9 cellular contexts compared by ENCODE assay signal in genomic region chr12:120677765-120678473, GRCh38. TPM values are rescaled to one million over a fixed set of nuclear protein-coding genes. Genes with fewer than 3 reads are reported as not detected.
DNase-seq lines count a peak whose midpoint lies in the region; ATAC-seq, FAIRE-seq and TF ChIP-seq lines count a peak whose summit lies in the region.
"Had no signal": no experiment of that assay in that cellular context is flagged by ENCODE, and none has a peak within 500 bp of the region (broad histone marks: within the 10 kb centered on the region; RNA-seq: fewer than 3 reads in every experiment).

No MANE protein-coding gene starts in this region.

- H2AFZ ChIP-seq in PC-3 (ENCODE audit: low read length), result no peak overlapping the region
- H2AFZ ChIP-seq in MM.1S (ENCODE audit: low read length), result no peak overlapping the region

- H3K4me3 ChIP-seq in PC-3 (ENCODE audit: low read length) (no peak overlapping the region), MM.1S (ENCODE audit: low read length) (no peak overlapping the region)

- H3K79me2 ChIP-seq in PC-3 (ENCODE audit: low read length) (no peaks in the 10 kb centered on the region), MM.1S (ENCODE audit: low read length) (no peaks in the 10 kb centered on the region)

- H3K4me2 ChIP-seq in PC-3 (ENCODE audit: low read length), result no peak overlapping the region
- H3K4me2 ChIP-seq in MM.1S (ENCODE audit: low read depth, low read length), result no peak overlapping the region

- H3K27me3 ChIP-seq in PC-3 (ENCODE audit: low read length), result no peaks in the 10 kb centered on the region
- no peaks in the 10 kb centered on the region for H3K27me3 ChIP-seq in MM.1S (replicated peaks; ENCODE audit: insufficient read depth, low read length)

- TF ChIP-seq CTCF in C4-2B (conservative IDR thresholded peaks at IDR 0.05) (no peak), PC-3 (conservative IDR thresholded peaks at IDR 0.05; ENCODE audit: low read depth, low read length) (no peak), MM.1S (IDR thresholded peaks at IDR 0.05; ENCODE audit: low read length) (no peak)

- H3K4me1 ChIP-seq in PC-3 (ENCODE audit: insufficient read depth, low read length) (peaks cover 6% of the 10 kb centered on the region), MM.1S (ENCODE audit: low read length) (no peaks in the 10 kb centered on the region)

- FAIRE-seq in frontal cortex (lab: Jason Lieb, UNC), result no peak

- POLR2A ChIA-PET in PC-3 (lab: Charles Lee; ENCODE audit: unreplicated experiment), result no interaction called here

- no peaks in the 10 kb centered on the region for H3K9me3 ChIP-seq in PC-3 (ENCODE audit: low read length)
- no peaks in the 10 kb centered on the region for H3K9me3 ChIP-seq in MM.1S (replicated peaks; ENCODE audit: insufficient read depth, low read length)

- peak; percentile 76 for ATAC-seq in GM21447 (IDR thresholded peaks at IDR 0.05; ENCODE audit: unreplicated experiment)
- ATAC-seq in PC-3, result peak; percentile 74
- peak; percentile 48 for ATAC-seq in Right ventricle myocardium inferior

- H3F3A ChIP-seq in PC-3 (ENCODE audit: low read length, unreplicated experiment) (no peaks in the 10 kb centered on the region), MM.1S (ENCODE audit: insufficient read depth, low read length) (no peaks in the 10 kb centered on the region)

- H3K9me2 ChIP-seq in PC-3 (replicated peaks; ENCODE audit: low read length) (no peaks in the 10 kb centered on the region), MM.1S (replicated peaks; ENCODE audit: insufficient read depth, low read length) (no peaks in the 10 kb centered on the region)

- H3K27ac ChIP-seq in C4-2B (peak overlapping the region; percentile 84), PC-3 (ENCODE audit: low read length) (no peak overlapping the region), MM.1S (ENCODE audit: low read length) (no peak overlapping the region)

- H3K9ac ChIP-seq in PC-3 (ENCODE audit: low read length) (no peak overlapping the region), MM.1S (ENCODE audit: low read length) (no peak overlapping the region)

- DNase-seq in PC-3, result peak; percentile 53
- DNase-seq in Right ventricle myocardium inferior (ENCODE audit: missing footprints), result no peak
- no peak for DNase-seq in MM.1S
- DNase-seq in globus pallidus (ENCODE audit: low spot score), result no peak
- no peak for DNase-seq in NCI-H526 (lab: John Stamatoyannopoulos, UW)
- no peak for DNase-seq in frontal cortex (ENCODE audit: low spot score in 2 of 2)

- no peaks in the 10 kb centered on the region for H3K36me3 ChIP-seq in PC-3 (ENCODE audit: low read depth, low read length)
- no peaks in the 10 kb centered on the region for H3K36me3 ChIP-seq in MM.1S (replicated peaks; ENCODE audit: insufficient read depth, low read length)

- intact Hi-C loops in PC-3 (cut with micrococcal nuclease), result no loop called here
- intact Hi-C loops in Right ventricle myocardium inferior (cut with DNase I), result no loop called here

- no TSS peak for BruUV-seq in PC-3 (replicated peaks; lab: Mats Ljungman, UMichigan)

- H4K20me1 ChIP-seq in PC-3 (ENCODE audit: low read length) (no peaks in the 10 kb centered on the region), MM.1S (ENCODE audit: insufficient read depth, low read length) (no peaks in the 10 kb centered on the region)

- CTCF ChIA-PET in PC-3 (lab: Charles Lee), result interaction anchor here (0.6 kb wide), 1 partner anchor 29 kb away, joined by 3 read pairs; no protein-coding TSS in a partner anchor

RNA-seq across cellular contexts. Expression of gene MLEC, which starts 9.0 kb away (rescaled TPM):
- total RNA-seq in PC-3 (2014; rRNA removed), result 158 and 166 TPM in 2 replicates
- total RNA-seq in Right ventricle myocardium inferior, result 128 TPM
- total RNA-seq in frontal cortex, result 35.5 TPM

RNA-seq across cellular contexts. Expression of gene UNC119B, which starts 32.3 kb away (rescaled TPM):
- total RNA-seq in PC-3 (2014; rRNA removed) (15.9 and 23.8 TPM in 2 replicates), Right ventricle myocardium inferior (14.0 TPM), frontal cortex (11.0 TPM)

RNA-seq across cellular contexts. Expression of gene CABP1, which starts 37.5 kb away (rescaled TPM):
- total RNA-seq in PC-3 (2014; rRNA removed), result not detected in 2 replicates
- 5.5 TPM for total RNA-seq in Right ventricle myocardium inferior
- total RNA-seq in frontal cortex, result 2.0 TPM
- total RNA-seq: myocyte had no signal

RNA-seq across cellular contexts. Expression of gene ACADS, which starts 47.7 kb away (rescaled TPM):
- total RNA-seq in PC-3 (2014; rRNA removed), result 14.5 and 19.6 TPM in 2 replicates
- 108 TPM for total RNA-seq in Right ventricle myocardium inferior
- 4.9 TPM for total RNA-seq in frontal cortex
